Comparison of ENCODE assay signal across 1 cellular context in genomic region chr14:82905762-82906161, GRCh38.
TF ChIP-seq lines count a peak whose summit lies in the region.

No MANE protein-coding gene starts in this region.

TF ChIP-seq in GM23338, 12 proteins besides CTCF, POLR2A, EP300 and RAD21 (continued from another document):
- TF ChIP-seq REST (IDR thresholded peaks at IDR 0.05; ENCODE audit: unreplicated experiment) (no peak), EZH2 (IDR thresholded peaks at IDR 0.05; ENCODE audit: low read depth, unreplicated experiment) (no peak), EZH2phosphoT487 (IDR thresholded peaks at IDR 0.05; ENCODE audit: unreplicated experiment) (no peak), ZNF114 (CRISPR knock-in tag; IDR thresholded peaks at IDR 0.05) (no peak)
